ENCODE assay signal across 1 cellular context in genomic region chr6:142925575-142926110, GRCh38.
A peak's percentile ranks its signal among the peaks of the same experiment; 100 is the strongest.
TF ChIP-seq lines count a peak whose summit lies in the region.

No MANE protein-coding gene starts in this region.

TF ChIP-seq in HepG2, 621 proteins besides CTCF, POLR2A, EP300 and RAD21 (continued from another document and continues in another):
- TF ChIP-seq ESRRA (CRISPR knock-in tag; IDR thresholded peaks at IDR 0.05; ENCODE audit: low read depth) (no peak), NFRKB (IDR thresholded peaks at IDR 0.05) (no peak), CHD4 (IDR thresholded peaks at IDR 0.05; ENCODE audit: borderline replicate concordance, low read length) (peak; percentile 14; the same call in 1 of the 2 replicates), NR2F1 (CRISPR knock-in tag; IDR thresholded peaks at IDR 0.05) (peak in 1 of 2 experiments; percentile 16; a peak in 1 of 4 replicates), SPEN (CRISPR knock-in tag; IDR thresholded peaks at IDR 0.05; ENCODE audit: low read depth) (no peak), CBX2 (IDR thresholded peaks at IDR 0.05; ENCODE audit: low read depth, low read length) (no peak), CBX2 (CRISPR knock-in tag; IDR thresholded peaks at IDR 0.05; ENCODE audit: low read depth) (no peak), ZNF75D (CRISPR knock-in tag; IDR thresholded peaks at IDR 0.05; ENCODE audit: borderline replicate concordance) (no peak), RFX1 (IDR thresholded peaks at IDR 0.05) (no peak), CEBPG (CRISPR knock-in tag; IDR thresholded peaks at IDR 0.05) (0 out of 2 replicates have a peak, but pooled peaks have one; percentile 31), ZNF296 (CRISPR knock-in tag; conservative IDR thresholded peaks at IDR 0.05) (no peak), RARA (CRISPR knock-in tag; IDR thresholded peaks at IDR 0.05) (peak; percentile 89), NR2F2 (IDR thresholded peaks at IDR 0.05; ENCODE audit: borderline replicate concordance, low read depth) (no peak), NFAT5 (CRISPR knock-in tag; IDR thresholded peaks at IDR 0.05) (no peak), THAP9 (CRISPR knock-in tag; IDR thresholded peaks at IDR 0.05; ENCODE audit: borderline replicate concordance) (no peak), ZFP37 (CRISPR knock-in tag; IDR thresholded peaks at IDR 0.05; ENCODE audit: borderline replicate concordance) (no peak), ISL2 (CRISPR knock-in tag; IDR thresholded peaks at IDR 0.05) (no peak), CREM (IDR thresholded peaks at IDR 0.05) (peak; percentile 61), CREM (CRISPR knock-in tag; IDR thresholded peaks at IDR 0.05) (no peak), ETV6 (CRISPR knock-in tag; conservative IDR thresholded peaks at IDR 0.05) (no peak), LRRFIP1 (CRISPR knock-in tag; conservative IDR thresholded peaks at IDR 0.05) (no peak), ZNF510 (CRISPR knock-in tag; IDR thresholded peaks at IDR 0.05; ENCODE audit: low read depth) (no peak), ZC3H13 (CRISPR knock-in tag; IDR thresholded peaks at IDR 0.05) (no peak), ZNF547 (CRISPR knock-in tag; IDR thresholded peaks at IDR 0.05) (no peak), ZNF33A (CRISPR knock-in tag; IDR thresholded peaks at IDR 0.05; ENCODE audit: borderline replicate concordance) (no peak), U2AF1 (optimal IDR thresholded peaks at IDR 0.05; ENCODE audit: low read depth, low read length) (no peak), PHF5A (CRISPR knock-in tag; IDR thresholded peaks at IDR 0.05; ENCODE audit: low read depth, unreplicated experiment) (no peak), ZNF552 (CRISPR knock-in tag; IDR thresholded peaks at IDR 0.05; ENCODE audit: borderline replicate concordance) (no peak), CBX1 (IDR thresholded peaks at IDR 0.05; ENCODE audit: low read depth) (no peak), EHMT2 (IDR thresholded peaks at IDR 0.05; ENCODE audit: borderline replicate concordance, low read depth, low read length) (peak; percentile 56; the same call in 1 of the 2 replicates), HDAC2 (CRISPR knock-in tag; IDR thresholded peaks at IDR 0.05) (peak; percentile 14; the same call in 1 of the 2 replicates), NCOR1 (IDR thresholded peaks at IDR 0.05; ENCODE audit: borderline replicate concordance, low read length) (peak; percentile 92)
- TF ChIP-seq, protein P1, sequence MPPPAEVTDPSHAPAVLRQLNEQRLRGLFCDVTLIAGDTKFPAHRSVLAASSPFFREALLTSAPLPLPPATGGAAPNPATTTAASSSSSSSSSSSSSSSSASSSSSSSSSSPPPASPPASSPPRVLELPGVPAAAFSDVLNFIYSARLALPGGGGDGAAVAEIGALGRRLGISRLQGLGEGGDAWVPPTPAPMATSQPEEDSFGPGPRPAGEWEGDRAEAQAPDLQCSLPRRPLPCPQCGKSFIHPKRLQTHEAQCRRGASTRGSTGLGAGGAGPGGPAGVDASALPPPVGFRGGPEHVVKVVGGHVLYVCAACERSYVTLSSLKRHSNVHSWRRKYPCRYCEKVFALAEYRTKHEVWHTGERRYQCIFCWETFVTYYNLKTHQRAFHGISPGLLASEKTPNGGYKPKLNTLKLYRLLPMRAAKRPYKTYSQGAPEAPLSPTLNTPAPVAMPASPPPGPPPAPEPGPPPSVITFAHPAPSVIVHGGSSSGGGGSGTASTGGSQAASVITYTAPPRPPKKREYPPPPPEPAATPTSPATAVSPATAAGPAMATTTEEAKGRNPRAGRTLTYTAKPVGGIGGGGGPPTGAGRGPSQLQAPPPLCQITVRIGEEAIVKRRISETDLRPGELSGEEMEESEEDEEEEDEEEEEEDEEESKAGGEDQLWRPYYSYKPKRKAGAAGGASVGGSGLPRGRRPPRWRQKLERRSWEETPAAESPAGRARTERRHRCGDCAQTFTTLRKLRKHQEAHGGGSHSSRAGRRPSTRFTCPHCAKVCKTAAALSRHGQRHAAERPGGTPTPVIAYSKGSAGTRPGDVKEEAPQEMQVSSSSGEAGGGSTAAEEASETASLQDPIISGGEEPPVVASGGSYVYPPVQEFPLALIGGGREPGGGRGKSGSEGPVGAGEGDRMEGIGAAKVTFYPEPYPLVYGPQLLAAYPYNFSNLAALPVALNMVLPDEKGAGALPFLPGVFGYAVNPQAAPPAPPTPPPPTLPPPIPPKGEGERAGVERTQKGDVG (CRISPR knock-in tag; IDR thresholded peaks at IDR 0.05; ENCODE audit: borderline replicate concordance), result no peak
- TF ChIP-seq, protein P2, sequence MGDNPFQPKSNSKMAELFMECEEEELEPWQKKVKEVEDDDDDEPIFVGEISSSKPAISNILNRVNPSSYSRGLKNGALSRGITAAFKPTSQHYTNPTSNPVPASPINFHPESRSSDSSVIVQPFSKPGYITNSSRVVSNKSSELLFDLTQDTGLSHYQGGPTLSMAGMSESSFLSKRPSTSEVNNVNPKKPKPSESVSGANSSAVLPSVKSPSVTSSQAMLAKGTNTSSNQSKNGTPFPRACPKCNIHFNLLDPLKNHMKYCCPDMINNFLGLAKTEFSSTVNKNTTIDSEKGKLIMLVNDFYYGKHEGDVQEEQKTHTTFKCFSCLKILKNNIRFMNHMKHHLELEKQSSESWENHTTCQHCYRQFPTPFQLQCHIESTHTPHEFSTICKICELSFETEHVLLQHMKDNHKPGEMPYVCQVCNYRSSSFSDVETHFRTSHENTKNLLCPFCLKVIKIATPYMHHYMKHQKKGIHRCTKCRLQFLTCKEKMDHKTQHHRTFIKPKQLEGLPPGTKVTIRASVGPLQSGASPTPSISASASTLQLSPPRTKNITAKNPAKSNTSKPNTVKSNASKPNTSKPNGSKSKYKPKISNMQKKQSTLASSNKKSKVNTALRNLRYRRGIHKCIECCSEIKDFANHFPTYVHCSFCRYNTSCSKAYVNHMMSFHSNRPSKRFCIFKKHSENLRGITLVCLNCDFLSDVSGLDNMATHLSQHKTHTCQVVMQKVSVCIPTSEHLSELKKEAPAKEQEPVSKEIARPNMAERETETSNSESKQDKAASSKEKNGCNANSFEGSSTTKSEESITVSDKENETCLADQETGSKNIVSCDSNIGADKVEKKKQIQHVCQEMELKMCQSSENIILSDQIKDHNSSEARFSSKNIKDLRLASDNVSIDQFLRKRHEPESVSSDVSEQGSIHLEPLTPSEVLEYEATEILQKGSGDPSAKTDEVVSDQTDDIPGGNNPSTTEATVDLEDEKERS (CRISPR knock-in tag; IDR thresholded peaks at IDR 0.05), result no peak
- TF ChIP-seq, protein P3, sequence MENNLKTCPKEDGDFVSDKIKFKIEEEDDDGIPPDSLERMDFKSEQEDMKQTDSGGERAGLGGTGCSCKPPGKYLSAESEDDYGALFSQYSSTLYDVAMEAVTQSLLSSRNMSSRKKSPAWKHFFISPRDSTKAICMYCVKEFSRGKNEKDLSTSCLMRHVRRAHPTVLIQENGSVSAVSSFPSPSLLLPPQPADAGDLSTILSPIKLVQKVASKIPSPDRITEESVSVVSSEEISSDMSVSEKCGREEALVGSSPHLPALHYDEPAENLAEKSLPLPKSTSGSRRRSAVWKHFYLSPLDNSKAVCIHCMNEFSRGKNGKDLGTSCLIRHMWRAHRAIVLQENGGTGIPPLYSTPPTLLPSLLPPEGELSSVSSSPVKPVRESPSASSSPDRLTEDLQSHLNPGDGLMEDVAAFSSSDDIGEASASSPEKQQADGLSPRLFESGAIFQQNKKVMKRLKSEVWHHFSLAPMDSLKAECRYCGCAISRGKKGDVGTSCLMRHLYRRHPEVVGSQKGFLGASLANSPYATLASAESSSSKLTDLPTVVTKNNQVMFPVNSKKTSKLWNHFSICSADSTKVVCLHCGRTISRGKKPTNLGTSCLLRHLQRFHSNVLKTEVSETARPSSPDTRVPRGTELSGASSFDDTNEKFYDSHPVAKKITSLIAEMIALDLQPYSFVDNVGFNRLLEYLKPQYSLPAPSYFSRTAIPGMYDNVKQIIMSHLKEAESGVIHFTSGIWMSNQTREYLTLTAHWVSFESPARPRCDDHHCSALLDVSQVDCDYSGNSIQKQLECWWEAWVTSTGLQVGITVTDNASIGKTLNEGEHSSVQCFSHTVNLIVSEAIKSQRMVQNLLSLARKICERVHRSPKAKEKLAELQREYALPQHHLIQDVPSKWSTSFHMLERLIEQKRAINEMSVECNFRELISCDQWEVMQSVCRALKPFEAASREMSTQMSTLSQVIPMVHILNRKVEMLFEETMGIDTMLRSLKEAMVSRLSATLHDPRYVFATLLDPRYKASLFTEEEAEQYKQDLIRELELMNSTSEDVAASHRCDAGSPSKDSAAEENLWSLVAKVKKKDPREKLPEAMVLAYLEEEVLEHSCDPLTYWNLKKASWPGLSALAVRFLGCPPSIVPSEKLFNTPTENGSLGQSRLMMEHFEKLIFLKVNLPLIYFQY (CRISPR knock-in tag; IDR thresholded peaks at IDR 0.05; ENCODE audit: borderline replicate concordance), result no peak
- TF ChIP-seq, protein P4, sequence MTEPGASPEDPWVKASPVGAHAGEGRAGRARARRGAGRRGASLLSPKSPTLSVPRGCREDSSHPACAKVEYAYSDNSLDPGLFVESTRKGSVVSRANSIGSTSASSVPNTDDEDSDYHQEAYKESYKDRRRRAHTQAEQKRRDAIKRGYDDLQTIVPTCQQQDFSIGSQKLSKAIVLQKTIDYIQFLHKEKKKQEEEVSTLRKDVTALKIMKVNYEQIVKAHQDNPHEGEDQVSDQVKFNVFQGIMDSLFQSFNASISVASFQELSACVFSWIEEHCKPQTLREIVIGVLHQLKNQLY (CRISPR knock-in tag; IDR thresholded peaks at IDR 0.05), result no peak
- TF ChIP-seq, protein P5, sequence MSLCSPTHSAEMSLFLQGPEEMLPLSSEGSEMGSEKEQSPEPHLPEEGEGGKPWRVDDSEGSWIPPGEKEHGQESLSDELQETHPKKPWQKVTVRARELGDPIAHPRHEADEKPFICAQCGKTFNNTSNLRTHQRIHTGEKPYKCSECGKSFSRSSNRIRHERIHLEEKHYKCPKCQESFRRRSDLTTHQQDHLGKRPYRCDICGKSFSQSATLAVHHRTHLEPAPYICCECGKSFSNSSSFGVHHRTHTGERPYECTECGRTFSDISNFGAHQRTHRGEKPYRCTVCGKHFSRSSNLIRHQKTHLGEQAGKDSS (CRISPR knock-in tag; IDR thresholded peaks at IDR 0.05; ENCODE audit: borderline replicate concordance, low read depth), result no peak
